In the genomic region with DNA sequence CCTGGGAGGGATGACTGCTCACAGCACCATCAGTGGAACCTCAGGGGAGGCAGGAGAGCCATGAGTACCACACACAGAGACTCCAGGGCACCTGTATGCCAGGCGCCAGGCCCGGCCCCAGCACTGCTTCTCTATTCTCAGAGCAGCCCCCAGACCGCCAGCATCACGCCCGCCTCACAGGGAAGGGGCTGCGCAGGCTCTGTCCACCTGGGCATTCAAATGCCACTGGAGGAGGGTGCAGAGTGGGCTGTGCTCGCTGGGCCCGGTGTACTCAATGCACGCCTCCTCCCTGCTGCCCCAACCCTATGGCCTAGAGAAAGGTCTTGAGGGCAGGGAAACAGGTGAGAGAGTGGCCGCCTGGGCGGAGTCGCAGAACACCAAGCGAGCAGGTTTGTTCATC, we compare ENCODE assay signal across 17 cellular contexts.
"Had no signal": no experiment of that assay in that cellular context is flagged by ENCODE, and none has a peak within 500 bp of the region (broad histone marks: within the 10 kb centered on the region; RNA-seq: fewer than 3 reads in every experiment).

No MANE protein-coding gene starts in this region.

- DNase-seq: activated CD4-positive, alpha-beta T cell treated with anti-CD3 and anti-CD28 coated beads for 36 hours; activated CD8-positive, alpha-beta T cell treated with anti-CD3 and anti-CD28 coated beads for 36 hours; activated effector memory CD4-positive, alpha-beta T cell treated with anti-CD3 and anti-CD28 coated beads, Interleukin-2, amount 50 U/mL, for 16 hours; activated T-cell treated with anti-CD3 and anti-CD28 coated beads, Interleukin-2, amount 50 U/mL, for 48 hours; colonic mucosa; effector CD4-positive, alpha-beta T cell; left cardiac atrium; midbrain; retina; stimulated activated CD4-positive, alpha-beta T cell treated with anti-CD3 and anti-CD28 coated beads, Interleukin-2, amount 100 ng/mL, for 48 hours had no signal

- FAIRE-seq: endothelial cell of umbilical vein, frontal cortex had no signal

- H3K4me3 ChIP-seq: colonic mucosa, heart left ventricle, lung, ovary had no signal

- H3K27me3 ChIP-seq: colonic mucosa, heart left ventricle, ovary had no signal

- H3K27ac ChIP-seq: colonic mucosa, ovary had no signal

- H3K36me3 ChIP-seq: colonic mucosa, heart left ventricle, ovary had no signal

- ATAC-seq: activated CD4-positive, alpha-beta T cell treated with anti-CD3 and anti-CD28 coated beads for 36 hours; activated CD8-positive, alpha-beta T cell treated with anti-CD3 and anti-CD28 coated beads for 36 hours; SK-N-SH treated with all-trans-retinoic acid at 6 μM for 48 hours; stimulated activated memory B cell treated with anti-CD40 and anti-IgM and Interleukin-4, amounts not matched to agents 10 μg/mL and 1 μg/mL and 100 μg/mL, for 72 hours had no signal

- H3K9me3 ChIP-seq: colonic mucosa, heart left ventricle, ovary had no signal
